8 cellular contexts compared by ENCODE assay signal in the genomic region with DNA sequence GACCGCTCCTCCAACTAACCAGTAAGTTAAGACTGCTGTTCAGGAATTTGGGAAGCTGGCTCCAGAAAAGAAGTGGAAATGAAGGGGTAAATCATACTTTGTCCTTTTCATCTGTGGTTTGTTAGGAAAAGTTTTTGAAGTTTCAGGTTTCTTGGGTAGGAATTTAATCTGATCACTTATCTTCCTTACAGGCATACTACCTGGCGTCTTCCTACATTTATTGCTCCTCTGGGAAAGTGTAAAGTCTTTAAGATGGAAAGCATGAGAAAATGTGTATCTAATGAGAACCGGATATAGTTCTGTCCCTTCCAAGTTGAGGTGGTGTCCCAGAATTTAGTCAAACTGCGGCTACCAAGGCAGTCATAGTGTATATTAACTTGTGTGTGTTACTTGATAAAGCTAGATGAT. TPM values are rescaled to one million over a fixed set of nuclear protein-coding genes. Genes with fewer than 3 reads are reported as not detected.
DNase-seq lines count a peak whose midpoint lies in the region; ATAC-seq lines count a peak whose summit lies in the region.

No MANE protein-coding gene starts in this region.

- peaks cover 29% of the 10 kb centered on the region for H3K4me1 Mint-ChIP-seq in activated CD4-positive, alpha-beta T cell treated with anti-CD3 and anti-CD28 coated beads, Interleukin-2, amount 10 ng/mL, durations not matched to agents 24 days and 14 days

- peak overlapping the region; percentile 96 for H3K9ac ChIP-seq in adipocyte (ENCODE audit: low read length)

- ATAC-seq in HG03139 (IDR thresholded peaks at IDR 0.05; ENCODE audit: unreplicated experiment) = no peak

- intact Hi-C loops in activated CD4-positive, alpha-beta T cell treated with anti-CD3 and anti-CD28 coated beads, Interleukin-2, amount 10 ng/mL, durations not matched to agents 24 days and 14 days (cut with micrococcal nuclease) = loop anchor here (1.0 to 5.0 kb wide), 6 partner anchors 13 to 247 kb away; no protein-coding TSS in a partner anchor

- H3K4me1 ChIP-seq in adipocyte (ENCODE audit: control insufficient read depth, insufficient read depth, low read length) = peaks cover 14% of the 10 kb centered on the region

- peaks cover 8% of the 10 kb centered on the region for H3K36me3 Mint-ChIP-seq in activated CD4-positive, alpha-beta T cell treated with anti-CD3 and anti-CD28 coated beads, Interleukin-2, amount 10 ng/mL, durations not matched to agents 24 days and 14 days (ENCODE audit: low read depth)

- H3K9me3 ChIP-seq in adipocyte (ENCODE audit: control insufficient read depth, low read length) = no peaks in the 10 kb centered on the region

- no peak for DNase-seq in activated CD4-positive, alpha-beta T cell treated with anti-CD3 and anti-CD28 coated beads, Interleukin-2, amount 10 ng/mL, durations not matched to agents 24 days and 14 days
- no peak for DNase-seq in activated CD4-positive, alpha-beta T cell treated with anti-CD3 and anti-CD28 coated beads, Interleukin-2, amount 50 U/mL, for 1 hour
- DNase-seq in adipocyte (ENCODE audit: low read depth) = peak; percentile 39
- peak; percentile 45 for DNase-seq in kidney glomerular epithelial cell (lab: John Stamatoyannopoulos, UW)
- DNase-seq in stimulated activated CD4-positive, alpha-beta T cell treated with anti-CD3 and anti-CD28 coated beads, Interleukin-4, amount 100 ng/mL, for 24 hours = no peak
- DNase-seq in occipital lobe (lab: John Stamatoyannopoulos, UW) = no peak

- peak overlapping the region; percentile 96 for H3K4me3 Mint-ChIP-seq in activated CD4-positive, alpha-beta T cell treated with anti-CD3 and anti-CD28 coated beads, Interleukin-2, amount 10 ng/mL, durations not matched to agents 24 days and 14 days

- peaks cover 5% of the 10 kb centered on the region for H3K27me3 Mint-ChIP-seq in activated CD4-positive, alpha-beta T cell treated with anti-CD3 and anti-CD28 coated beads, Interleukin-2, amount 10 ng/mL, durations not matched to agents 24 days and 14 days

- no peaks in the 10 kb centered on the region for H3K36me3 ChIP-seq in adipocyte (ENCODE audit: control insufficient read depth, insufficient read depth, low read length, severe bottlenecking)

- H3K27ac Mint-ChIP-seq in activated CD4-positive, alpha-beta T cell treated with anti-CD3 and anti-CD28 coated beads, Interleukin-2, amount 10 ng/mL, durations not matched to agents 24 days and 14 days = peak overlapping the region; percentile 23

- no peaks in the 10 kb centered on the region for H3K27me3 ChIP-seq in adipocyte (replicated peaks; ENCODE audit: control insufficient read depth, insufficient read depth, low read length)

- peak overlapping the region; percentile 89 for H3K27ac ChIP-seq in temporal lobe (ENCODE audit: low read depth, low read length)

- H3K4me3 ChIP-seq in adipocyte (ENCODE audit: low read length) = peak overlapping the region; percentile 98

- H3K9me3 Mint-ChIP-seq in activated CD4-positive, alpha-beta T cell treated with anti-CD3 and anti-CD28 coated beads, Interleukin-2, amount 10 ng/mL, durations not matched to agents 24 days and 14 days = no peaks in the 10 kb centered on the region

RNA-seq across cellular contexts. Expression of gene RASA1, which starts 1.3 kb away (rescaled TPM):
- total RNA-seq in activated CD4-positive, alpha-beta T cell treated with anti-CD3 and anti-CD28 coated beads, Interleukin-2, amount 10 ng/mL, durations not matched to agents 24 days and 14 days = 20.6 and 21.2 TPM in 2 replicates
- total RNA-seq in temporal lobe = 56.3 TPM
- total RNA-seq in occipital lobe = 73.2 TPM

Comparison
In these comparisons a context has a peak if more than half of its experiments do, and no peak if none do; other contexts are left out.
1. DNase-seq: peak in adipocyte (single experiment) and kidney glomerular epithelial cell (single experiment); none in activated CD4-positive, alpha-beta T cell treated with anti-CD3 and anti-CD28 coated beads, Interleukin-2, amount 10 ng/mL, durations not matched to agents 24 days and 14 days (single experiment), activated CD4-positive, alpha-beta T cell treated with anti-CD3 and anti-CD28 coated beads, Interleukin-2, amount 50 U/mL, for 1 hour (single experiment), stimulated activated CD4-positive, alpha-beta T cell treated with anti-CD3 and anti-CD28 coated beads, Interleukin-4, amount 100 ng/mL, for 24 hours (single experiment) and occipital lobe (single experiment).